8 cellular contexts compared by ENCODE assay signal in genomic region chr4:94451669-94452475, GRCh38. TPM values are rescaled to one million over a fixed set of nuclear protein-coding genes. Genes with fewer than 3 reads are reported as not detected.
DNase-seq lines count a peak whose midpoint lies in the region; ATAC-seq and TF ChIP-seq lines count a peak whose summit lies in the region.

TSS of gene PDLIM5 (plus strand) at chr4:94451942. CDS start at chr4:94455289, 3,347 bp downstream.

- peaks cover 8% of the 10 kb centered on the region for H3K36me3 Mint-ChIP-seq in activated B cell treated with CpG ODN at 0.5 μM for 24 hours (ENCODE audit: low read depth)

- intact Hi-C loops in activated B cell treated with CpG ODN at 0.5 μM for 24 hours (cut with micrococcal nuclease) = loop anchor here (1.0 to 2.0 kb wide), 2 partner anchors 45 to 245 kb away; partner anchors contain the start of gene SMARCAD1

- peaks cover 12% of the 10 kb centered on the region for H3K27me3 Mint-ChIP-seq in activated B cell treated with CpG ODN at 0.5 μM for 24 hours

- no peak for DNase-seq in AG04449 (ENCODE audit: low read depth, low spot score)
- peak; percentile 38 for DNase-seq in NCI-H2196 treated with DMSO at 0.1 percent for 48 hours (lab: John Stamatoyannopoulos, UW; ENCODE audit: unreplicated experiment)
- DNase-seq in activated B cell treated with CpG ODN at 0.5 μM for 24 hours = peak; percentile 88
- DNase-seq in cardiac fibroblast (ENCODE audit: low read depth in 2 of 2) = peak; percentile 89 to 94
- peak; percentile 92 for DNase-seq in iris pigment epithelial cell (ENCODE audit: low read depth)
- DNase-seq in stimulated activated CD4-positive, alpha-beta T cell treated with anti-CD3 and anti-CD28 coated beads, Interleukin-12 subunit alpha, Interleukin-12 subunit beta, amount 100 ng/mL, for 4 hours = peak; percentile 86

- POLR2A ChIA-PET in AG04449 (lab: Yijun Ruan, JAX) = interaction anchor here (0.7 to 1.5 kb wide), 3 partner anchors 9 to 230 kb away, joined by 3 read pairs; no protein-coding TSS in a partner anchor
- POLR2A ChIA-PET in activated B cell treated with CpG ODN at 0.5 μM for 24 hours (lab: Charles Lee) = interaction anchor here (1.3 kb wide), 1 partner anchor 244 kb away, joined by 8 read pairs; the partner anchor contains the start of gene SMARCAD1

- peak within 1 kb of the TSS; percentile 88 for H3K4me3 ChIP-seq in AG04449 (ENCODE audit: low read depth, low read length)
- H3K4me3 ChIP-seq in cardiac fibroblast (replicated peaks in 1 of 2; ENCODE audit: low read depth in 2 of 2, low read length in 2 of 2) = peak within 1 kb of the TSS; percentile 71 to 97

- CTCF ChIA-PET in AG04449 (lab: Yijun Ruan, JAX) = interaction anchor here (0.9 to 2.6 kb wide), 6 partner anchors 40 to 272 kb away, joined by 3 to 19 read pairs (median 3); no protein-coding TSS in a partner anchor
- CTCF ChIA-PET in activated B cell treated with CpG ODN at 0.5 μM for 24 hours (lab: Charles Lee) = no interaction called here

- TF ChIP-seq CTCF in AG04449 (IDR thresholded peaks at IDR 0.05; ENCODE audit: insufficient read depth, low read length, missing control alignments) (no peak), activated B cell treated with CpG ODN at 0.5 μM for 24 hours (IDR thresholded peaks at IDR 0.05) (no peak), cardiac fibroblast (IDR thresholded peaks at IDR 0.05; ENCODE audit: low read depth, low read length) (no peak)

- H3K4me3 Mint-ChIP-seq in activated B cell treated with CpG ODN at 0.5 μM for 24 hours = peak within 1 kb of the TSS; percentile 90

- H3K9me3 Mint-ChIP-seq in activated B cell treated with CpG ODN at 0.5 μM for 24 hours = no peaks in the 10 kb centered on the region

- peak within 1 kb of the TSS; percentile 76 for H3K27ac Mint-ChIP-seq in activated B cell treated with CpG ODN at 0.5 μM for 24 hours

- ATAC-seq in GM18867 (IDR thresholded peaks at IDR 0.05; ENCODE audit: unreplicated experiment) = peak; percentile 90
- ATAC-seq in HG03097 (IDR thresholded peaks at IDR 0.05; ENCODE audit: low FRiP score, unreplicated experiment) = peak; percentile 93
- peak; percentile 96 for ATAC-seq in activated B cell treated with CpG ODN at 0.5 μM for 24 hours (ENCODE audit: low read depth)

- peaks cover 24% of the 10 kb centered on the region for H3K4me1 Mint-ChIP-seq in activated B cell treated with CpG ODN at 0.5 μM for 24 hours

RNA-seq across cellular contexts. Expression of gene PDLIM5, which starts in this region (rescaled TPM):
- total RNA-seq in activated B cell treated with CpG ODN at 0.5 μM for 24 hours = 36.5 and 40.0 TPM in 2 replicates
